ENCODE assay signal across 26 cellular contexts in the genomic region with DNA sequence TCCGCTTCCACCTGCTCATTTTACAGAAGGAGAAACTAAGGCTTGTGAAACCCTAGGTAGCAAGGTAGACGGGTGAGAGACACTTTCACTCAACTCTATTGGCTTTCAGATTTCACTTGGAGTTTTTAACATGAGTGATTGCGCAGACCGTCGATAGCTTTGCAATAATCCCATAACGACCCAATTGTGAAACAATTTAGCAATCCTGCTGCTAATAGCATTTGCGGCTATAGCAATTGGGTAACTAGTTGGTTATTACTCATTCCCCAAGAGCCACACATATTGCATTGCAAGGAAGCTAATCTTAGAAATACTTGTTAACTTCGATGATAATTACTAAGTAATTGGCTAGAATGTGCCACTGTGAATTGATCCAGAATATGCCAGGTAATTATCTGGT.
DNase-seq lines count a peak whose midpoint lies in the region; ATAC-seq, FAIRE-seq and TF ChIP-seq lines count a peak whose summit lies in the region.
"Had no signal": no experiment of that assay in that cellular context is flagged by ENCODE, and none has a peak within 500 bp of the region (broad histone marks: within the 10 kb centered on the region; RNA-seq: fewer than 3 reads in every experiment).

No MANE protein-coding gene starts in this region.

- no peak for TF ChIP-seq POLR2A in NB4 (IDR thresholded peaks at IDR 0.05; ENCODE audit: extremely low read depth, insufficient read length)

- FAIRE-seq in RCC 7860 (lab: Jason Lieb, UNC): no peak
- FAIRE-seq: frontal cortex, GM12892, urothelium cell line had no signal

- no peak overlapping the region for H3K4me3 ChIP-seq in NB4 (ENCODE audit: low read depth, low read length)
- H3K4me3 ChIP-seq: cardiac muscle cell, neural progenitor cell, sigmoid colon, SJCRH30, testis had no signal

- no peak for ATAC-seq in GM19328 (IDR thresholded peaks at IDR 0.05; ENCODE audit: unreplicated experiment)
- ATAC-seq: activated naive CD4-positive, alpha-beta T cell treated with anti-CD3 and anti-CD28 coated beads, Interleukin-2, amount 50 U/mL, for 72 hours; CD8-positive, alpha-beta T cell; esophagus mucosa; stimulated activated naive B cell treated with anti-CD40 and anti-IgM and Interleukin-4, amounts not matched to agents 10 μg/mL and 1 μg/mL and 100 μg/mL, for 72 hours had no signal

- DNase-seq in NCI-H1436 treated with DMSO at 0.1 percent for 48 hours (lab: John Stamatoyannopoulos, UW) (peak; percentile 3), NCI-H1436 (lab: John Stamatoyannopoulos, UW) (no peak), NB4 (ENCODE audit: low read depth) (peak; percentile 88), stromal cell of bone marrow (ENCODE audit: low read depth) (peak; percentile 49), RCC 7860 (ENCODE audit: low spot score) (no peak), superior temporal gyrus (ENCODE audit: extremely low spot score) (no peak)
- DNase-seq: activated CD4-positive, alpha-beta memory T cell treated with anti-CD3 and anti-CD28 coated beads for 36 hours; aorta; CD8-positive, alpha-beta T cell; cortex of kidney; NCI-H446; sigmoid colon; SJCRH30; stimulated activated CD4-positive, alpha-beta T cell treated with anti-CD3 and anti-CD28 coated beads, Interleukin-4, amount 100 ng/mL, for 4 hours; stimulated activated naive B cell treated with anti-CD40 and anti-IgM and Interleukin-4, amounts not matched to agents 10 μg/mL and 1 μg/mL and 100 μg/mL, for 72 hours; testis had no signal

- TF ChIP-seq CTCF in NB4 (IDR thresholded peaks at IDR 0.05; ENCODE audit: low read depth, low read length) (no peak), VCaP (conservative IDR thresholded peaks at IDR 0.05) (no peak)

- H3K27ac ChIP-seq in VCaP: peak overlapping the region; percentile 94
- H3K27ac ChIP-seq: 22Rv1, cardiac muscle cell, neural progenitor cell, sigmoid colon, SJCRH30, testis had no signal

Comparison
In these comparisons a context has a peak if more than half of its experiments do, and no peak if none do; other contexts are left out.
1. DNase-seq: peak in NCI-H1436 treated with DMSO at 0.1 percent for 48 hours (single experiment), NB4 (single experiment) and stromal cell of bone marrow (single experiment); none in NCI-H1436 (single experiment), RCC 7860 (single experiment) and superior temporal gyrus (single experiment).